9 cellular contexts compared by ENCODE assay signal in genomic region chr2:132363352-132363751, GRCh38. TPM values are rescaled to one million over a fixed set of nuclear protein-coding genes. Genes with fewer than 3 reads are reported as not detected.
"Had no signal": no experiment of that assay in that cellular context is flagged by ENCODE, and none has a peak within 500 bp of the region (broad histone marks: within the 10 kb centered on the region; RNA-seq: fewer than 3 reads in every experiment).

No MANE protein-coding gene starts in this region.

RNA-seq across cellular contexts. Expression of gene GPR39, which starts 53.3 kb away (rescaled TPM):
- total RNA-seq: naive thymus-derived CD4-positive, alpha-beta T cell; naive thymus-derived CD8-positive, alpha-beta T cell; natural killer cell; natural killer cell treated with Interleukin-12 subunit alpha and Interleukin-12 subunit beta and Interleukin-15 and Interleukin-18, amount 100 ng/mL, for 72 hours; omental fat pad; psoas muscle; pulmonary artery endothelial cell; right cardiac atrium; spleen had no signal
- polyA plus RNA-seq: naive thymus-derived CD4-positive, alpha-beta T cell; naive thymus-derived CD8-positive, alpha-beta T cell; right cardiac atrium had no signal
